21 cellular contexts compared by ENCODE assay signal in the genomic region with DNA sequence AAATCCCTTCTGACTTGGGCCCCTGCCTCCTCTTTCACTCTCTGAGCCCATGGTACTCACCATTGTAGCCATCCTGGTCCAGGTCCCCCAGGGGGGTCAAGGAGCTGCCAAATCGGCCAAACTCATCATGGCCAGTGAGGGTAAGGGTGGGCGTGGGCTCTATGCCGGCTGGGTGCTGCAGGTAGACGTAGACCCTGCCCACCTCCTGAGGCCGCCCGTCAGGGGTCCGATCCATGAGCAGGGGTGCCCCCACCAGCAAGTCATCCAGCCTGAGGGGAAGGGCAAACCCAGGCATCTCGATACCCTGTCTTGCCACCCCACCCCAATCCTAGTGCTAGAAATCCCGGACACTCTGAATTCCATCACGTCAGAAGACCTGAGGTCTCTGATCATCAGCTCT. TPM values are rescaled to one million over a fixed set of nuclear protein-coding genes. Genes with fewer than 3 reads are reported as not detected.
A peak's percentile ranks its signal among the peaks of the same experiment; 100 is the strongest.
DNase-seq lines count a peak whose midpoint lies in the region; ATAC-seq, FAIRE-seq and TF ChIP-seq lines count a peak whose summit lies in the region.
"Had no signal": no experiment of that assay in that cellular context is flagged by ENCODE, and none has a peak within 500 bp of the region (broad histone marks: within the 10 kb centered on the region; RNA-seq: fewer than 3 reads in every experiment).

No MANE protein-coding gene starts in this region.

- H3K4me2 ChIP-seq in osteoblast (ENCODE audit: insufficient read depth, low read length) = no peak overlapping the region

- peaks cover 64% of the 10 kb centered on the region for H3K79me2 ChIP-seq in osteoblast (ENCODE audit: insufficient read depth, low read length)

- peaks cover 12% of the 10 kb centered on the region for H3K4me1 ChIP-seq in CD4-positive, CD25-positive, alpha-beta regulatory T cell (ENCODE audit: control insufficient read depth, insufficient read depth, low read length, poor library complexity, severe bottlenecking)
- peaks cover 18% of the 10 kb centered on the region for H3K4me1 ChIP-seq in CD8-positive, alpha-beta T cell (ENCODE audit: insufficient read depth, low read length)
- H3K4me1 ChIP-seq in osteoblast (ENCODE audit: insufficient read depth, low read length) = no peaks in the 10 kb centered on the region
- H3K4me1 ChIP-seq: foreskin keratinocyte, right lobe of liver had no signal

- no peak overlapping the region for H3K27ac ChIP-seq in CD4-positive, CD25-positive, alpha-beta regulatory T cell (ENCODE audit: insufficient read depth, low read length, poor library complexity, severe bottlenecking)
- H3K27ac ChIP-seq in CD8-positive, alpha-beta T cell (ENCODE audit: low read depth, low read length) = no peak overlapping the region
- peak overlapping the region; percentile 20 for H3K27ac ChIP-seq in osteoblast (ENCODE audit: low read depth, low read length)
- H3K27ac ChIP-seq: epithelial cell of prostate, foreskin keratinocyte, GM23248, right lobe of liver had no signal

- H3K36me3 Mint-ChIP-seq in CD4-positive, CD25-positive, alpha-beta regulatory T cell = peaks cover 59% of the 10 kb centered on the region
- peaks cover 95% of the 10 kb centered on the region for H3K36me3 Mint-ChIP-seq in CD8-positive, alpha-beta T cell
- peaks cover 90% of the 10 kb centered on the region for H3K36me3 Mint-ChIP-seq in effector memory CD8-positive, alpha-beta T cell (ENCODE audit: insufficient read depth)
- peaks cover 63% of the 10 kb centered on the region for H3K36me3 Mint-ChIP-seq in activated T-helper 1 cell treated with anti-CD3 and anti-CD28 coated beads, Interleukin-12 subunit alpha, Interleukin-12 subunit beta, Interleukin-2, Interleukin-4 antibody, amounts not matched to agents 30 ng/mL and 10 ng/mL and 1 ng/mL, durations not matched to agents 14 hours and 24 hours and 36 hours (ENCODE audit: low read depth)

- peaks cover 6 to 51% (median 23%) of the 10 kb centered on the region in 4 donors for H3K4me1 Mint-ChIP-seq in CD4-positive, CD25-positive, alpha-beta regulatory T cell
- H3K4me1 Mint-ChIP-seq in CD8-positive, alpha-beta T cell (ENCODE audit: low read depth) = peaks cover 39% of the 10 kb centered on the region
- peaks cover 25 to 41% of the 10 kb centered on the region in 2 donors for H3K4me1 Mint-ChIP-seq in effector memory CD8-positive, alpha-beta T cell (ENCODE audit: low read depth in 2 of 2)
- H3K4me1 Mint-ChIP-seq in activated T-helper 1 cell treated with anti-CD3 and anti-CD28 coated beads, Interleukin-12 subunit alpha, Interleukin-12 subunit beta, Interleukin-2, Interleukin-4 antibody, amounts not matched to agents 30 ng/mL and 10 ng/mL and 1 ng/mL, durations not matched to agents 14 hours and 24 hours and 36 hours (ENCODE audit: low read depth) = peaks cover 9% of the 10 kb centered on the region
- H3K4me1 Mint-ChIP-seq: mesothelial cell of epicardium had no signal

- intact Hi-C loops in CD8-positive, alpha-beta T cell (cut with DNase I, micrococcal nuclease) = no loop called here
- intact Hi-C loops in activated T-helper 1 cell treated with anti-CD3 and anti-CD28 coated beads, Interleukin-12 subunit alpha, Interleukin-12 subunit beta, Interleukin-2, Interleukin-4 antibody, amounts not matched to agents 30 ng/mL and 10 ng/mL and 1 ng/mL, durations not matched to agents 14 hours and 24 hours and 36 hours (cut with micrococcal nuclease) = no loop called here

- no peaks in the 10 kb centered on the region for H3K27me3 ChIP-seq in CD4-positive, CD25-positive, alpha-beta regulatory T cell (ENCODE audit: control insufficient read depth, insufficient read depth, low read length)
- H3K27me3 ChIP-seq in CD8-positive, alpha-beta T cell (ENCODE audit: insufficient read depth, low read length) = no peaks in the 10 kb centered on the region
- no peaks in the 10 kb centered on the region for H3K27me3 ChIP-seq in osteoblast (ENCODE audit: insufficient read depth, low read length)
- H3K27me3 ChIP-seq: foreskin keratinocyte, right lobe of liver had no signal

- no peak for TF ChIP-seq POLR2A in GM12891 (IDR thresholded peaks at IDR 0.05; ENCODE audit: low read depth, low read length)

- no peak for DNase-seq in CD4-positive, CD25-positive, alpha-beta regulatory T cell
- peak in 1 of 7 experiments; percentile 20 for DNase-seq in CD8-positive, alpha-beta T cell
- no peak for DNase-seq in effector memory CD8-positive, alpha-beta T cell
- no peak for DNase-seq in osteoblast (ENCODE audit: insufficient read length, low spot score, missing footprints)
- no peak for DNase-seq in left lobe of liver (ENCODE audit: low spot score)
- DNase-seq in GM12891 (ENCODE audit: insufficient read length, low spot score) = no peak
- no peak for DNase-seq in activated T-helper 1 cell treated with anti-CD3 and anti-CD28 coated beads, Interleukin-12 subunit alpha, Interleukin-12 subunit beta, Interleukin-2, Interleukin-4 antibody, amounts not matched to agents 30 ng/mL and 10 ng/mL and 1 ng/mL, durations not matched to agents 14 hours and 24 hours and 36 hours (ENCODE audit: low spot score)
- DNase-seq: foreskin keratinocyte, GF-D8 had no signal

- peak overlapping the region in 2 of 3 donors; percentile 74 to 91 for H3K27ac Mint-ChIP-seq in CD4-positive, CD25-positive, alpha-beta regulatory T cell
- peak overlapping the region; percentile 90 for H3K27ac Mint-ChIP-seq in CD8-positive, alpha-beta T cell
- peak overlapping the region; percentile 76 to 92 for H3K27ac Mint-ChIP-seq in effector memory CD8-positive, alpha-beta T cell
- H3K27ac Mint-ChIP-seq in activated T-helper 1 cell treated with anti-CD3 and anti-CD28 coated beads, Interleukin-12 subunit alpha, Interleukin-12 subunit beta, Interleukin-2, Interleukin-4 antibody, amounts not matched to agents 30 ng/mL and 10 ng/mL and 1 ng/mL, durations not matched to agents 14 hours and 24 hours and 36 hours = no peak overlapping the region
- H3K27ac Mint-ChIP-seq: activated naive CD4-positive, alpha-beta T cell treated with anti-CD3 and anti-CD28 coated beads, Interleukin-2, amount 10 ng/mL, durations not matched to agents 7 days and 5 days; mesothelial cell of epicardium had no signal

- no peak overlapping the region for H3K4me3 Mint-ChIP-seq in CD4-positive, CD25-positive, alpha-beta regulatory T cell
- no peak overlapping the region for H3K4me3 Mint-ChIP-seq in CD8-positive, alpha-beta T cell
- H3K4me3 Mint-ChIP-seq in effector memory CD8-positive, alpha-beta T cell = no peak overlapping the region
- H3K4me3 Mint-ChIP-seq in activated T-helper 1 cell treated with anti-CD3 and anti-CD28 coated beads, Interleukin-12 subunit alpha, Interleukin-12 subunit beta, Interleukin-2, Interleukin-4 antibody, amounts not matched to agents 30 ng/mL and 10 ng/mL and 1 ng/mL, durations not matched to agents 14 hours and 24 hours and 36 hours = no peak overlapping the region
- H3K4me3 Mint-ChIP-seq: activated naive CD4-positive, alpha-beta T cell treated with anti-CD3 and anti-CD28 coated beads, Interleukin-2, amount 10 ng/mL, durations not matched to agents 7 days and 5 days; mesothelial cell of epicardium; nephron progenitor cell had no signal

- ATAC-seq in CD4-positive, CD25-positive, alpha-beta regulatory T cell (ENCODE audit: low read depth in 2 of 2) = no peak
- ATAC-seq in CD8-positive, alpha-beta T cell = no peak
- no peak for ATAC-seq in effector memory CD8-positive, alpha-beta T cell (replicated peaks)
- no peak for ATAC-seq in left lobe of liver
- ATAC-seq: foreskin keratinocyte; left colon; stimulated activated naive CD8-positive, alpha-beta T cell treated with anti-CD3 and anti-CD28 coated beads, Interleukin-15, Interleukin-2, amounts not matched to agents 100 U/mL and 50 U/mL, for 24 hours had no signal

- CTCF ChIA-PET in CD8-positive, alpha-beta T cell (lab: Charles Lee) = interaction anchor here (1.5 to 12.3 kb wide), 5 partner anchors 9 to 34 kb away, joined by 5 to 1006 read pairs (median 150); a partner anchor contains a TSS

- TF ChIP-seq CTCF in CD8-positive, alpha-beta T cell (IDR thresholded peaks at IDR 0.05) = no peak
- no peak for TF ChIP-seq CTCF in osteoblast (IDR thresholded peaks at IDR 0.05; ENCODE audit: extremely low read depth, low read depth, low read length)

- H3K4me3 ChIP-seq in CD4-positive, CD25-positive, alpha-beta regulatory T cell (ENCODE audit: low read depth, low read length) = no peak overlapping the region
- no peak overlapping the region for H3K4me3 ChIP-seq in CD8-positive, alpha-beta T cell (ENCODE audit: low read depth, low read length)
- H3K4me3 ChIP-seq in osteoblast (ENCODE audit: insufficient read depth, low read length) = no peak overlapping the region
- H3K4me3 ChIP-seq: GM23248, right lobe of liver had no signal

- H3K27me3 Mint-ChIP-seq in CD4-positive, CD25-positive, alpha-beta regulatory T cell = no peaks in the 10 kb centered on the region
- H3K27me3 Mint-ChIP-seq in CD8-positive, alpha-beta T cell (ENCODE audit: low read depth) = no peaks in the 10 kb centered on the region
- no peaks in the 10 kb centered on the region for H3K27me3 Mint-ChIP-seq in effector memory CD8-positive, alpha-beta T cell
- no peaks in the 10 kb centered on the region for H3K27me3 Mint-ChIP-seq in activated T-helper 1 cell treated with anti-CD3 and anti-CD28 coated beads, Interleukin-12 subunit alpha, Interleukin-12 subunit beta, Interleukin-2, Interleukin-4 antibody, amounts not matched to agents 30 ng/mL and 10 ng/mL and 1 ng/mL, durations not matched to agents 14 hours and 24 hours and 36 hours (ENCODE audit: insufficient read depth)
- H3K27me3 Mint-ChIP-seq: activated naive CD4-positive, alpha-beta T cell treated with anti-CD3 and anti-CD28 coated beads, Interleukin-2, amount 10 ng/mL, durations not matched to agents 7 days and 5 days had no signal

- POLR2A ChIA-PET in CD8-positive, alpha-beta T cell (lab: Charles Lee) = no interaction called here

- no peaks in the 10 kb centered on the region for H3K9me3 ChIP-seq in CD4-positive, CD25-positive, alpha-beta regulatory T cell (ENCODE audit: control insufficient read depth in 2 of 2, low read length in 2 of 2)
- H3K9me3 ChIP-seq in CD8-positive, alpha-beta T cell (ENCODE audit: low read length) = no peaks in the 10 kb centered on the region
- no peaks in the 10 kb centered on the region for H3K9me3 ChIP-seq in osteoblast (ENCODE audit: low read depth, low read length)
- H3K9me3 ChIP-seq: right lobe of liver had no signal

- H4K20me1 ChIP-seq in osteoblast (ENCODE audit: insufficient read depth, low read length) = peaks cover 61% of the 10 kb centered on the region

- H3K9me3 Mint-ChIP-seq in CD4-positive, CD25-positive, alpha-beta regulatory T cell = no peaks in the 10 kb centered on the region
- no peaks in the 10 kb centered on the region for H3K9me3 Mint-ChIP-seq in CD8-positive, alpha-beta T cell
- H3K9me3 Mint-ChIP-seq in effector memory CD8-positive, alpha-beta T cell = no peaks in the 10 kb centered on the region
- no peaks in the 10 kb centered on the region for H3K9me3 Mint-ChIP-seq in activated T-helper 1 cell treated with anti-CD3 and anti-CD28 coated beads, Interleukin-12 subunit alpha, Interleukin-12 subunit beta, Interleukin-2, Interleukin-4 antibody, amounts not matched to agents 30 ng/mL and 10 ng/mL and 1 ng/mL, durations not matched to agents 14 hours and 24 hours and 36 hours
- H3K9me3 Mint-ChIP-seq: activated naive CD4-positive, alpha-beta T cell treated with anti-CD3 and anti-CD28 coated beads, Interleukin-2, amount 10 ng/mL, durations not matched to agents 7 days and 5 days; mesothelial cell of epicardium; nephron progenitor cell had no signal

- H2AFZ ChIP-seq in osteoblast (ENCODE audit: low read length) = no peak overlapping the region
- H2AFZ ChIP-seq: GM23248 had no signal

- FAIRE-seq in GM12891 (lab: Jason Lieb, UNC) = no peak

- peaks cover 89% of the 10 kb centered on the region for H3K36me3 ChIP-seq in CD4-positive, CD25-positive, alpha-beta regulatory T cell (ENCODE audit: control insufficient read depth, insufficient read depth, low read length)
- H3K36me3 ChIP-seq in CD8-positive, alpha-beta T cell (ENCODE audit: insufficient read depth, low read length) = peaks cover 69% of the 10 kb centered on the region
- peaks cover 99% of the 10 kb centered on the region for H3K36me3 ChIP-seq in osteoblast (ENCODE audit: insufficient read depth, low read length)

RNA-seq across cellular contexts. Expression of a gene that starts 14.0 kb away (rescaled TPM):
- 57.4 TPM for total RNA-seq in CD4-positive, CD25-positive, alpha-beta regulatory T cell
- 10 to 100 TPM; 18.6 to 31.8 (median 23.7) TPM for polyA plus RNA-seq in CD4-positive, CD25-positive, alpha-beta regulatory T cell
- 100 to 1,000 TPM; 115 to 125 TPM for total RNA-seq in CD8-positive, alpha-beta T cell
- total RNA-seq in osteoblast (336 and 401 TPM in 2 replicates), left lobe of liver (29.2 TPM)
- 8.4 TPM for polyA plus RNA-seq in GM12891 (2012; ENCODE audit: low read depth, missing spikeins)
- 31.2 and 31.6 TPM in 2 replicates for total RNA-seq in activated T-helper 1 cell treated with anti-CD3 and anti-CD28 coated beads, Interleukin-12 subunit alpha, Interleukin-12 subunit beta, Interleukin-2, Interleukin-4 antibody, amounts not matched to agents 30 ng/mL and 10 ng/mL and 1 ng/mL, durations not matched to agents 14 hours and 24 hours and 36 hours

RNA-seq across cellular contexts. Expression of a gene that starts 20.6 kb away (rescaled TPM):
- total RNA-seq in CD4-positive, CD25-positive, alpha-beta regulatory T cell = 0.86 TPM
- polyA plus RNA-seq in CD4-positive, CD25-positive, alpha-beta regulatory T cell = under 1 TPM in 2 of 4 donors, not detected in 2; 0.14 to 0.17 TPM
- total RNA-seq in CD8-positive, alpha-beta T cell = 1 to 10 TPM; 2.1 TPM
- total RNA-seq in osteoblast (0.72 and 0.88 TPM in 2 replicates), left lobe of liver (3.3 TPM)
- 7.9 TPM for polyA plus RNA-seq in GM12891 (2012; ENCODE audit: low read depth, missing spikeins)
- total RNA-seq in activated T-helper 1 cell treated with anti-CD3 and anti-CD28 coated beads, Interleukin-12 subunit alpha, Interleukin-12 subunit beta, Interleukin-2, Interleukin-4 antibody, amounts not matched to agents 30 ng/mL and 10 ng/mL and 1 ng/mL, durations not matched to agents 14 hours and 24 hours and 36 hours = 0.99 and 1.3 TPM in 2 replicates

RNA-seq across cellular contexts. Expression of a gene that starts 40.8 kb away (rescaled TPM):
- not detected for total RNA-seq in CD4-positive, CD25-positive, alpha-beta regulatory T cell
- polyA plus RNA-seq in CD4-positive, CD25-positive, alpha-beta regulatory T cell = not detected
- total RNA-seq in CD8-positive, alpha-beta T cell = not detected
- total RNA-seq in osteoblast (0.36 TPM in 1 of 2 replicates, not detected in the other), left lobe of liver (not detected)
- polyA plus RNA-seq in GM12891 (2012; ENCODE audit: low read depth, missing spikeins) = 2.9 TPM
- total RNA-seq in activated T-helper 1 cell treated with anti-CD3 and anti-CD28 coated beads, Interleukin-12 subunit alpha, Interleukin-12 subunit beta, Interleukin-2, Interleukin-4 antibody, amounts not matched to agents 30 ng/mL and 10 ng/mL and 1 ng/mL, durations not matched to agents 14 hours and 24 hours and 36 hours = 2.3 and 2.4 TPM in 2 replicates
- total RNA-seq: dermis microvascular lymphatic vessel endothelial cell, GM23248, M059J, NCI-H460, PC-3 had no signal
- polyA plus RNA-seq: GM23248 had no signal
